ENCODE assay signal across 8 cellular contexts in the genomic region with DNA sequence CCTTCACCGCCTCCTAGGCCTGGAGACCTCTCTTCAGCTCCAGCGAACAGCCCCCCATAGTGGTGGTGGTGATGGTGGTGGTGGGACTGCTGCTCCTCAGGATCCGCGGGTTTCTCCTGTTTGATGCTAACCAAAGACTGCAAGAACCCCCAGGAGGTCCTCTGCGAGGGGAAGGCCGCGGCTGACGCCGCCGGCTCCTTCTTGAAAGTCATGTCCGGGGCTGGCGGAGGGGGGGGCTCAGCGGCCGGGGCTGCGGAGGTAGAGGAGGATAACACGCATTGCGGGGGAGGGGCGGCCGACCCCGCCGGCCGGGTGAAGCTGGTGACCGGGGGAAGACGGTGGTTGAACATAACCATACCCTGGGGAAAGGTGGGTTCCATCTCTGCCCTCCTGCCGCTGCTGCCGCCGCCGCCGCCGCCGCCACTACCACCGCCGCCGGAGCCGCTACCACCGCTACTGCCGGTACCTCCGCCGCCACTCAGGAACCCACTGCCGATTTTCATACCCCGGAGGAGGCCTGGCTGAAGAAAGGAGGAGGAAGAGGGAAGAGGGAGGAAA.
DNase-seq lines count a peak whose midpoint lies in the region; ATAC-seq lines count a peak whose summit lies in the region.

No MANE protein-coding gene starts in this region.

- no peaks in the 10 kb centered on the region for H3K9me3 ChIP-seq in mucosa of rectum (ENCODE audit: control insufficient read depth in 2 of 2, low read length in 2 of 2)

- DNase-seq in activated effector memory CD4-positive, alpha-beta T cell treated with anti-CD3 and anti-CD28 coated beads, Interleukin-2, amount 50 U/mL, for 16 hours: peak; percentile 80
- DNase-seq in activated effector memory CD4-positive, alpha-beta T cell treated with Interleukin-2 at 50 U/mL for 16 hours: no peak
- DNase-seq in activated CD4-positive, CD25-positive, alpha-beta regulatory T cell treated with anti-CD3 and anti-CD28 coated beads, Interleukin-2, amount 50 U/mL, for 16 hours (ENCODE audit: low read depth, low spot score): peak; percentile 9
- peak; percentile 22 for DNase-seq in effector CD8-positive, alpha-beta T cell (lab: John Stamatoyannopoulos, UW)
- peak; percentile 12 to 15 for DNase-seq in stimulated activated CD8-positive, alpha-beta memory T cell treated with anti-CD3 and anti-CD28 coated beads, Interleukin-7, amount 100 ng/mL, for 48 hours (ENCODE audit: extremely low read depth in 1 of 2, low read depth in 1 of 2)
- no peak for DNase-seq in amniotic stem cell (lab: John Stamatoyannopoulos, UW)

- H3K27ac ChIP-seq in mucosa of rectum (ENCODE audit: low read depth in 2 of 2, low read length in 2 of 2): peak overlapping the region; percentile 54 to 71

- no peaks in the 10 kb centered on the region for H3K27me3 ChIP-seq in mucosa of rectum (ENCODE audit: control insufficient read depth in 2 of 2, insufficient read depth in 2 of 2, low read length in 2 of 2)

- no peaks in the 10 kb centered on the region for H3K36me3 ChIP-seq in mucosa of rectum (ENCODE audit: control insufficient read depth in 2 of 2, insufficient read depth in 2 of 2, low read length in 2 of 2)

- peaks cover 5 to 9% of the 10 kb centered on the region in 2 donors for H3K4me1 ChIP-seq in mucosa of rectum (ENCODE audit: control insufficient read depth in 2 of 2, insufficient read depth in 2 of 2, low read length in 2 of 2)

- peak overlapping the region; percentile 90 to 91 for H3K4me3 ChIP-seq in mucosa of rectum (ENCODE audit: low read length in 2 of 2)

- H3K9ac ChIP-seq in mucosa of rectum (ENCODE audit: low read depth in 1 of 2, low read length in 2 of 2): peak overlapping the region; percentile 72 to 86

- ATAC-seq in HG03103 (IDR thresholded peaks at IDR 0.05; ENCODE audit: low read depth, unreplicated experiment): peak; percentile 10

Comparison
In these comparisons a context has a peak if more than half of its experiments do, and no peak if none do; other contexts are left out.
1. DNase-seq: peak in activated effector memory CD4-positive, alpha-beta T cell treated with anti-CD3 and anti-CD28 coated beads, Interleukin-2, amount 50 U/mL, for 16 hours (single experiment), activated CD4-positive, CD25-positive, alpha-beta regulatory T cell treated with anti-CD3 and anti-CD28 coated beads, Interleukin-2, amount 50 U/mL, for 16 hours (single experiment), effector CD8-positive, alpha-beta T cell (single experiment) and stimulated activated CD8-positive, alpha-beta memory T cell treated with anti-CD3 and anti-CD28 coated beads, Interleukin-7, amount 100 ng/mL, for 48 hours (2 of 2); none in activated effector memory CD4-positive, alpha-beta T cell treated with Interleukin-2 at 50 U/mL for 16 hours (single experiment) and amniotic stem cell (single experiment).